Comparison of ENCODE assay signal across 1 cellular context in genomic region chr15:65610871-65611718, GRCh38.
TF ChIP-seq lines count a peak whose summit lies in the region.

Gene INTS14 (minus strand): TSS chr15:65611131. CDS start chr15:65607380, 3,751 bp downstream.

TF ChIP-seq in HEK293, 187 proteins besides CTCF, POLR2A, EP300 and RAD21 (continued from another document and continues in another):
- TF ChIP-seq GFI1B (tag by site-specific recombination; IDR thresholded peaks at IDR 0.05) (peak; percentile 52), OVOL3 (tag by site-specific recombination; IDR thresholded peaks at IDR 0.05) (peak; percentile 93), ZNF280C (tag by site-specific recombination; IDR thresholded peaks at IDR 0.05) (no peak), KLF10 (tag by site-specific recombination; IDR thresholded peaks at IDR 0.05) (peak; percentile 83), ZFP41 (tag by site-specific recombination; IDR thresholded peaks at IDR 0.05; ENCODE audit: borderline replicate concordance) (0 out of 2 replicates have a peak, but pooled peaks have one; percentile 81), HOXC10 (CRISPR knock-in tag; IDR thresholded peaks at IDR 0.05) (peak; percentile 89; the same call in 1 of the 2 replicates), ZFP3 (tag by site-specific recombination; IDR thresholded peaks at IDR 0.05; ENCODE audit: low read depth) (no peak), ZNF658 (tag by site-specific recombination; IDR thresholded peaks at IDR 0.05) (no peak), ZNF324 (tag by site-specific recombination; IDR thresholded peaks at IDR 0.05) (peak; percentile 100), ZNF366 (tag by site-specific recombination; conservative IDR thresholded peaks at IDR 0.05) (peak; percentile 98), ZNF670 (tag by site-specific recombination; IDR thresholded peaks at IDR 0.05; ENCODE audit: low read depth) (no peak; the same call in 1 of the 2 replicates), ZBTB21 (tag by site-specific recombination; IDR thresholded peaks at IDR 0.05) (peak; percentile 75; the same call in 1 of the 2 replicates), ZNF2 (tag by site-specific recombination; IDR thresholded peaks at IDR 0.05) (peak; percentile 99), ZNF768 (tag by site-specific recombination; IDR thresholded peaks at IDR 0.05) (peak; percentile 57; the same call in 1 of the 2 replicates), ZNF776 (tag by site-specific recombination; IDR thresholded peaks at IDR 0.05; ENCODE audit: borderline replicate concordance) (peak; percentile 97), ZNF660 (tag by site-specific recombination; IDR thresholded peaks at IDR 0.05) (peak; percentile 100), ZNF223 (tag by site-specific recombination; IDR thresholded peaks at IDR 0.05) (peak; percentile 20; the same call in 1 of the 2 replicates), ZNF394 (tag by site-specific recombination; IDR thresholded peaks at IDR 0.05; ENCODE audit: borderline replicate concordance) (peak; percentile 93), MEIS1 (CRISPR knock-in tag; IDR thresholded peaks at IDR 0.05; ENCODE audit: borderline replicate concordance) (no peak), ZNF23 (tag by site-specific recombination; IDR thresholded peaks at IDR 0.05; ENCODE audit: borderline replicate concordance) (0 out of 2 replicates have a peak, but pooled peaks have one; percentile 48), REPIN1 (tag by site-specific recombination; IDR thresholded peaks at IDR 0.05; ENCODE audit: low read depth) (peak; percentile 100), AEBP2 (tag by site-specific recombination; IDR thresholded peaks at IDR 0.05; ENCODE audit: borderline replicate concordance) (peak; percentile 91), TRIM28 (IDR thresholded peaks at IDR 0.05; ENCODE audit: borderline replicate concordance, low read length) (peak; percentile 89; the same call in 1 of the 2 replicates), ZNF777 (tag by site-specific recombination; IDR thresholded peaks at IDR 0.05; ENCODE audit: borderline replicate concordance) (peak; percentile 91), TSHZ1 (tag by site-specific recombination; IDR thresholded peaks at IDR 0.05; ENCODE audit: borderline replicate concordance) (peak; percentile 87), GLI4 (tag by site-specific recombination; IDR thresholded peaks at IDR 0.05) (peak; percentile 99), ZNF510 (tag by site-specific recombination; IDR thresholded peaks at IDR 0.05; ENCODE audit: insufficient replicate concordance) (no peak), ZNF211 (tag by site-specific recombination; IDR thresholded peaks at IDR 0.05; ENCODE audit: low read depth) (no peak), OSR2 (tag by site-specific recombination; IDR thresholded peaks at IDR 0.05) (peak; percentile 60; the same call in 1 of the 2 replicates), ZNF473 (tag by site-specific recombination; IDR thresholded peaks at IDR 0.05) (0 out of 2 replicates have a peak, but pooled peaks have one; percentile 43), GLIS2 (tag by site-specific recombination; IDR thresholded peaks at IDR 0.05) (peak; percentile 72), GLI2 (tag by site-specific recombination; IDR thresholded peaks at IDR 0.05; ENCODE audit: borderline replicate concordance, low read depth) (no peak; the same call in 1 of the 2 replicates), ZNF26 (tag by site-specific recombination; IDR thresholded peaks at IDR 0.05) (no peak), EGR2 (tag by site-specific recombination; IDR thresholded peaks at IDR 0.05; ENCODE audit: low read depth) (peak; percentile 43), RBAK (tag by site-specific recombination; IDR thresholded peaks at IDR 0.05) (no peak), SP7 (tag by site-specific recombination; IDR thresholded peaks at IDR 0.05) (peak; percentile 98), ZNF362 (tag by site-specific recombination; IDR thresholded peaks at IDR 0.05) (no peak), ZNF426 (tag by site-specific recombination; IDR thresholded peaks at IDR 0.05) (no peak), PRDM1 (tag by site-specific recombination; IDR thresholded peaks at IDR 0.05) (peak; percentile 91), ZNF544 (tag by site-specific recombination; IDR thresholded peaks at IDR 0.05) (no peak), ZNF701 (tag by site-specific recombination; IDR thresholded peaks at IDR 0.05) (no peak), HOXA7 (CRISPR knock-in tag; IDR thresholded peaks at IDR 0.05; ENCODE audit: borderline replicate concordance) (no peak), ZNF707 (tag by site-specific recombination; IDR thresholded peaks at IDR 0.05) (no peak), ZXDB (tag by site-specific recombination; IDR thresholded peaks at IDR 0.05) (peak; percentile 99), ZNF571 (tag by site-specific recombination; IDR thresholded peaks at IDR 0.05) (no peak), ZNF837 (tag by site-specific recombination; IDR thresholded peaks at IDR 0.05) (0 out of 2 replicates have a peak, but pooled peaks have one; percentile 86), ZNF529 (tag by site-specific recombination; IDR thresholded peaks at IDR 0.05; ENCODE audit: insufficient replicate concordance) (no peak), YY2 (tag by site-specific recombination; IDR thresholded peaks at IDR 0.05) (peak; percentile 91), ZBTB48 (tag by site-specific recombination; IDR thresholded peaks at IDR 0.05) (peak; percentile 91), SCRT2 (tag by site-specific recombination; IDR thresholded peaks at IDR 0.05) (peak; percentile 93), ZNF654 (tag by site-specific recombination; IDR thresholded peaks at IDR 0.05; ENCODE audit: low read depth) (peak; percentile 77)
- TF ChIP-seq, protein P1, sequence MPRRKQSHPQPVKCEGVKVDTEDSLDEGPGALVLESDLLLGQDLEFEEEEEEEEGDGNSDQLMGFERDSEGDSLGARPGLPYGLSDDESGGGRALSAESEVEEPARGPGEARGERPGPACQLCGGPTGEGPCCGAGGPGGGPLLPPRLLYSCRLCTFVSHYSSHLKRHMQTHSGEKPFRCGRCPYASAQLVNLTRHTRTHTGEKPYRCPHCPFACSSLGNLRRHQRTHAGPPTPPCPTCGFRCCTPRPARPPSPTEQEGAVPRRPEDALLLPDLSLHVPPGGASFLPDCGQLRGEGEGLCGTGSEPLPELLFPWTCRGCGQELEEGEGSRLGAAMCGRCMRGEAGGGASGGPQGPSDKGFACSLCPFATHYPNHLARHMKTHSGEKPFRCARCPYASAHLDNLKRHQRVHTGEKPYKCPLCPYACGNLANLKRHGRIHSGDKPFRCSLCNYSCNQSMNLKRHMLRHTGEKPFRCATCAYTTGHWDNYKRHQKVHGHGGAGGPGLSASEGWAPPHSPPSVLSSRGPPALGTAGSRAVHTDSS (tag by site-specific recombination; IDR thresholded peaks at IDR 0.05): peak; percentile 38
- TF ChIP-seq, protein P2, sequence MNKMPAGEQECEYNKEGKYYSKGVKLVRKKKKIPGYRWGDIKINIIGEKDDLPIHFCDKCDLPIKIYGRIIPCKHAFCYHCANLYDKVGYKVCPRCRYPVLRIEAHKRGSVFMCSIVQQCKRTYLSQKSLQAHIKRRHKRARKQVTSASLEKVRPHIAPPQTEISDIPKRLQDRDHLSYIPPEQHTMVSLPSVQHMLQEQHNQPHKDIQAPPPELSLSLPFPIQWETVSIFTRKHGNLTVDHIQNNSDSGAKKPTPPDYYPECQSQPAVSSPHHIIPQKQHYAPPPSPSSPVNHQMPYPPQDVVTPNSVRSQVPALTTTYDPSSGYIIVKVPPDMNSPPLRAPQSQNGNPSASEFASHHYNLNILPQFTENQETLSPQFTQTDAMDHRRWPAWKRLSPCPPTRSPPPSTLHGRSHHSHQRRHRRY (tag by site-specific recombination; IDR thresholded peaks at IDR 0.05): 0 out of 2 replicates have a peak, but pooled peaks have one; percentile 39
- TF ChIP-seq, protein P3, sequence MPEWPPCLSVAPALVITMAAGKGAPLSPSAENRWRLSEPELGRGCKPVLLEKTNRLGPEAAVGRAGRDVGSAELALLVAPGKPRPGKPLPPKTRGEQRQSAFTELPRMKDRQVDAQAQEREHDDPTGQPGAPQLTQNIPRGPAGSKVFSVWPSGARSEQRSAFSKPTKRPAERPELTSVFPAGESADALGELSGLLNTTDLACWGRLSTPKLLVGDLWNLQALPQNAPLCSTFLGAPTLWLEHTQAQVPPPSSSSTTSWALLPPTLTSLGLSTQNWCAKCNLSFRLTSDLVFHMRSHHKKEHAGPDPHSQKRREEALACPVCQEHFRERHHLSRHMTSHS (tag by site-specific recombination; IDR thresholded peaks at IDR 0.05): 0 out of 2 replicates have a peak, but pooled peaks have one; percentile 52
- TF ChIP-seq, protein P4, sequence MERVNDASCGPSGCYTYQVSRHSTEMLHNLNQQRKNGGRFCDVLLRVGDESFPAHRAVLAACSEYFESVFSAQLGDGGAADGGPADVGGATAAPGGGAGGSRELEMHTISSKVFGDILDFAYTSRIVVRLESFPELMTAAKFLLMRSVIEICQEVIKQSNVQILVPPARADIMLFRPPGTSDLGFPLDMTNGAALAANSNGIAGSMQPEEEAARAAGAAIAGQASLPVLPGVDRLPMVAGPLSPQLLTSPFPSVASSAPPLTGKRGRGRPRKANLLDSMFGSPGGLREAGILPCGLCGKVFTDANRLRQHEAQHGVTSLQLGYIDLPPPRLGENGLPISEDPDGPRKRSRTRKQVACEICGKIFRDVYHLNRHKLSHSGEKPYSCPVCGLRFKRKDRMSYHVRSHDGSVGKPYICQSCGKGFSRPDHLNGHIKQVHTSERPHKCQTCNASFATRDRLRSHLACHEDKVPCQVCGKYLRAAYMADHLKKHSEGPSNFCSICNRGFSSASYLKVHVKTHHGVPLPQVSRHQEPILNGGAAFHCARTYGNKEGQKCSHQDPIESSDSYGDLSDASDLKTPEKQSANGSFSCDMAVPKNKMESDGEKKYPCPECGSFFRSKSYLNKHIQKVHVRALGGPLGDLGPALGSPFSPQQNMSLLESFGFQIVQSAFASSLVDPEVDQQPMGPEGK (tag by site-specific recombination; IDR thresholded peaks at IDR 0.05): peak; percentile 96
